In the genomic region with DNA sequence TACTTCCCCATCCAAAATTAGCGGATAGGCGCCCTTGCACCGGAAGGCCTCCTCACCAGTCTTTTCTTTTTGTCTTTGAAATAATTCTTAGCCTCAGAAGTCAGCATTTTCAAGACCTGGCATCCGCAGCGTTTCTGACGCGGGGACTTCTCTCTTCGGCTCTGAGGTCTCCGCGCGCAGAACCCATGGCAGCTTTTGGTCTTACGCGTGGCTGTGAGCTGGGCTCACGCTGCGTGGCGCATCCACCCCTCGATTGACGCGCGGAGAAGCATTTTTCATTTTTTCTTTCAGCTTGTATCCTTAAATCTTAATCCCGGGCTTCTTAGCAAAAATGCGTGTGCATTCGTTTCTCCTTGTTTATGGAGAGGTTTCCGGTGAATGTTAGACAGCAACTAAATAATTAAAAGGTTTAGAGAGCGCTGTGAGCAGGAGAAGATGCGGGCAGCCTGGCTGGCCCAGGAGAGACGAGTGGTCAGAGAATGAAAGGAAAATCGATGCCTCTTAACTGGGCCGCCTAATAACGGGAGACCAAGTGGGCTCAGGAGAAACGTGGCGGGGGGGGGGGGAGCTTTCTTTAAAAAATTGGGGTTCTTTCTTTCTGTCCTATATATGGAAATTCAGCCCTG, we compare ENCODE assay signal across 9 cellular contexts. TPM values are rescaled to one million over a fixed set of nuclear protein-coding genes. Genes with fewer than 3 reads are reported as not detected.
DNase-seq lines count a peak whose midpoint lies in the region; ATAC-seq and TF ChIP-seq lines count a peak whose summit lies in the region.
"Had no signal": no experiment of that assay in that cellular context is flagged by ENCODE, and none has a peak within 500 bp of the region (broad histone marks: within the 10 kb centered on the region; RNA-seq: fewer than 3 reads in every experiment).

No MANE protein-coding gene starts in this region.

- in situ Hi-C loops in astrocyte of the spinal cord (cut with HindIII; ENCODE audit: low sequenced_read_pairs), result no loop called here

- H3K27me3 Mint-ChIP-seq in HFFc6 (ENCODE audit: insufficient read depth), result peaks cover 47% of the 10 kb centered on the region
- H3K27me3 Mint-ChIP-seq in naive B cell, result peaks cover 42 to 78% (median 66%) of the 10 kb centered on the region in 3 donors

- no peaks in the 10 kb centered on the region for H3K9me3 ChIP-seq in BE2C

- H3K4me3 ChIP-seq in BE2C (ENCODE audit: low read depth, low read length) (peak overlapping the region; percentile 93), astrocyte of the spinal cord (ENCODE audit: low read depth, low read length) (no peak overlapping the region)

- no peak for TF ChIP-seq CTCF in BE2C (IDR thresholded peaks at IDR 0.05; ENCODE audit: low read depth, low read length)
- TF ChIP-seq CTCF in HFFc6 (IDR thresholded peaks at IDR 0.05), result no peak
- no peak for TF ChIP-seq CTCF in astrocyte of the spinal cord (IDR thresholded peaks at IDR 0.05; ENCODE audit: low read depth, low read length)

- H3K4me1 ChIP-seq in BE2C, result 0 out of 2 replicates have a peak, but pooled peaks cover 4% of the 10 kb centered on the region

- H3K4me1 Mint-ChIP-seq in HFFc6 (ENCODE audit: low read depth) (peaks cover 26% of the 10 kb centered on the region), naive B cell (peaks cover 49 to 72% (median 49%) of the 10 kb centered on the region in 3 donors)

- H3K27me3 ChIP-seq in BE2C, result no peaks in the 10 kb centered on the region

- peaks cover 27% of the 10 kb centered on the region for H3K36me3 ChIP-seq in BE2C

- H3K9me3 Mint-ChIP-seq in HFFc6, result no peaks in the 10 kb centered on the region; the same call in 1 of the 2 replicates
- peaks cover 0 to 9% (median 6%) of the 10 kb centered on the region in 7 donors for H3K9me3 Mint-ChIP-seq in naive B cell

- H3K27ac Mint-ChIP-seq in HFFc6 (no peak overlapping the region), naive B cell (peak overlapping the region in 5 of 6 donors; percentile 64 to 98 (median 81))

- H3K4me3 Mint-ChIP-seq in HFFc6 (peak overlapping the region; percentile 60), naive B cell (peak overlapping the region; percentile 51 to 86 (median 75))

- H3K36me3 Mint-ChIP-seq in HFFc6 (ENCODE audit: low read depth) (0 out of 2 replicates have a peak, but pooled peaks cover 4% of the 10 kb centered on the region), naive B cell (peaks cover 6 to 9% of the 10 kb centered on the region in 2 donors)

- no peak for DNase-seq in BE2C
- DNase-seq in HFFc6, result no peak
- DNase-seq in astrocyte of the spinal cord (ENCODE audit: low read depth, low spot score), result peak; percentile 45
- DNase-seq in naive B cell, result no peak
- DNase-seq in activated effector memory CD4-positive, alpha-beta T cell treated with Interleukin-2 at 50 U/mL for 16 hours, result no peak
- DNase-seq: NCI-H187 treated with DMSO at 0.1 percent for 48 hours had no signal

- no peak for ATAC-seq in naive B cell (ENCODE audit: low read depth in 2 of 2)
- ATAC-seq in GM21529 (IDR thresholded peaks at IDR 0.05; ENCODE audit: unreplicated experiment), result no peak
- ATAC-seq in HG03378 (IDR thresholded peaks at IDR 0.05; ENCODE audit: unreplicated experiment), result no peak
- ATAC-seq in HG02981 (IDR thresholded peaks at IDR 0.05; ENCODE audit: unreplicated experiment), result no peak

RNA-seq across cellular contexts. Expression of a gene that starts 2.0 kb away (rescaled TPM):
- polyA plus RNA-seq in BE2C (2012; ENCODE audit: insufficient read depth, insufficient read length, low read depth), result 223 TPM
- under 1 TPM in 4 of 6 experiments, not detected in 2; 0.07 to 0.43 (median 0.16) TPM for total RNA-seq in HFFc6 (2021; fragmentation: NEBNext Ultra II Directional; extraction: Animal tissue kit (Norgen Biotek cat#: 25700))
- polyA plus RNA-seq in naive B cell (ENCODE audit: low read depth in 6 of 6), result under 1 TPM in 3 of 6 donors, not detected in 3; 0.12 to 0.26 (median 0.14) TPM
